Comparison of ENCODE assay signal across 30 cellular contexts in the genomic region with DNA sequence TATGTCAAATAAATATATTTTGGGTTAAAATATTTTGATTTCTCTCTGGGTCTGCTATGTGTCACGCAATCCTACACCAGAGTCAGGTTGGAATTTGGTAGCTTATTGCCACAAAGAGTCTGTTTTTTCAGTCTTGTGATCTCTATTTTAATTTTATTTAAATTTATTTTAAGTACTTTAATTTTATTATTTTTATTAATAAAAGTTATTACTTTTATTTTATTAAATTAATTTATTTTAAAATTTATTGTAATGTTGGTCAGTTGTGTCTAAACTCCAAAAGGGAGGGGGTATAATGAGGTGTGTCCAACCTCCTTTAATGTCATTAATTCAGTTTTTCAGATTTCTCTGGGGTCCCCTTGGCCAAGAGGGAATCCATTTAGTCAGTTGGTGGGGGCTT.
"Had no signal": no experiment of that assay in that cellular context is flagged by ENCODE, and none has a peak within 500 bp of the region (broad histone marks: within the 10 kb centered on the region; RNA-seq: fewer than 3 reads in every experiment).

No MANE protein-coding gene starts in this region.

- H3K4me3 ChIP-seq: ascending aorta, cardiac muscle cell had no signal

- H3K9me3 ChIP-seq: ascending aorta had no signal

- DNase-seq: activated B cell treated with CpG ODN at 0.5 μM for 24 hours; activated CD4-positive, alpha-beta memory T cell treated with anti-CD3 and anti-CD28 coated beads for 36 hours; activated CD4-positive, alpha-beta T cell treated with anti-CD3 and anti-CD28 coated beads for 4 hours; activated CD4-positive, alpha-beta T cell treated with anti-CD3 and anti-CD28 coated beads, Interleukin-2, amount 10 ng/mL, durations not matched to agents 24 days and 14 days; activated CD4-positive, alpha-beta T cell treated with anti-CD3 and anti-CD28 coated beads, Interleukin-2, amount 50 U/mL, for 1 hour; activated CD4-positive, alpha-beta T cell treated with anti-CD3 and anti-CD28 coated beads, Interleukin-2, amount 50 U/mL, for 4 hours; activated CD4-positive, CD25-positive, alpha-beta regulatory T cell treated with anti-CD3 and anti-CD28 coated beads, Interleukin-2, amount 50 U/mL, for 72 hours; activated CD8-positive, alpha-beta memory T cell treated with anti-CD3 and anti-CD28 coated beads, Interleukin-2, amount 50 U/mL, for 4 hours; activated CD8-positive, alpha-beta T cell treated with anti-CD3 and anti-CD28 coated beads for 36 hours; activated effector memory CD4-positive, alpha-beta T cell treated with Interleukin-2 at 50 U/mL for 16 hours; activated gamma-delta T cell; activated naive CD4-positive, alpha-beta T cell treated with anti-CD3 and anti-CD28 coated beads, Interleukin-2, amount 10 ng/mL, durations not matched to agents 7 days and 5 days; activated naive CD4-positive, alpha-beta T cell treated with Interleukin-2 at 50 U/mL for 16 hours; activated naive CD8-positive, alpha-beta T cell treated with anti-CD3 and anti-CD28 coated beads, Interleukin-2, amount 10 ng/mL, durations not matched to agents 7 days and 5 days; activated naive CD8-positive, alpha-beta T cell treated with anti-CD3 and anti-CD28 coated beads, Interleukin-2, amount 50 U/mL, for 24 hours; activated T-cell treated with anti-CD3 and anti-CD28 coated beads for 4 hours; activated T-cell treated with anti-CD3 and anti-CD28 coated beads, Interleukin-2, amount 50 U/mL, for 1 hour; activated T-cell treated with anti-CD3 and anti-CD28 coated beads, Interleukin-2, amount 50 U/mL, for 4 hours; amygdala; anterior cingulate cortex; caudate nucleus; cerebellar nuclear complex; T-helper 1 cell; T-helper 2 cell; T-helper 9 cell; WERI-Rb-1 had no signal

- H3K27ac ChIP-seq: ascending aorta, cardiac muscle cell, WERI-Rb-1 had no signal

- H3K36me3 ChIP-seq: ascending aorta, cardiac muscle cell, WERI-Rb-1 had no signal

- H3K27me3 ChIP-seq: ascending aorta, cardiac muscle cell had no signal

- FAIRE-seq: bronchial epithelial cell, TTC549 had no signal

- H3K4me1 ChIP-seq: ascending aorta had no signal
